10 cellular contexts compared by ENCODE assay signal in the genomic region with DNA sequence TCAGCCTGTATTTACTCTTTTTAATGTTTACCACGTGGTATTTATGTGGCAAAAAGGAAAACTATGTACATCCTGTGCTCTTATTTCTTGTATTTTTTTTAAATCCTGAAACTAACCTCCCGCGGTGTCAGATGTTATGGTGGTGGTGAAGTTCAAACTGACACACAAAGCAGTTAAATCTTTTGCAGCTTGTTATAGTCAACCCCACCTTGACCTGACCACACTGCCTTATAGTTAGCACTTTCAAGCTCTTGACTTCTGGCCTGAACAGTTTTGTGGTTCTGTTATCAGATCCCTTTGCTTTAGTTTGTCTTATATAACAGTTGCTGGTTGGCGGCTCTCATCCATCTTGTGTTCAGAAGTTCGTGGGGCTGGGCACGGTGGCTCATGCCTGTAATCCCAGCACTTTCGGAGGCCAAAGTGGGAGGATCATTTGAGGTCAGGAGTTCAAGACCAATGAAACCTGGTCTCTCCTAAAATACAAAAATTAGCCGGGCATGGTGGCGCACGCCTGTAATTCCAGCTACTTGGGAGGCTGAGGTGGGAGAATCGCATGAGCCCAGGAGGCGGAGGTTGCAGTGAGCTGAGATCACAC. TPM values are rescaled to one million over a fixed set of nuclear protein-coding genes. Genes with fewer than 3 reads are reported as not detected.
DNase-seq lines count a peak whose midpoint lies in the region; ATAC-seq, FAIRE-seq and TF ChIP-seq lines count a peak whose summit lies in the region.
"Had no signal": no experiment of that assay in that cellular context is flagged by ENCODE, and none has a peak within 500 bp of the region (broad histone marks: within the 10 kb centered on the region; RNA-seq: fewer than 3 reads in every experiment).

No MANE protein-coding gene starts in this region.

- peak overlapping the region in 1 of 2 donors; percentile 68 for H3K9ac ChIP-seq in kidney (ENCODE audit: low read length in 2 of 2)

- peak overlapping the region; percentile 88 for H3K4me3 Mint-ChIP-seq in activated T-cell treated with anti-CD3 and anti-CD28 coated beads, Interleukin-2, amount 50 U/mL, for 24 hours
- H3K4me3 Mint-ChIP-seq in activated naive CD8-positive, alpha-beta T cell treated with anti-CD3 and anti-CD28 coated beads for 36 hours, result peak overlapping the region; percentile 87

- FAIRE-seq in kidney (lab: Jason Lieb, UNC), result no peak

- H3K4me3 ChIP-seq in kidney (ENCODE audit: low read length in 2 of 2) (peak overlapping the region; percentile 75 to 91), suprapubic skin (peak overlapping the region; percentile 63)

- H3K4me1 ChIP-seq in kidney (ENCODE audit: control insufficient read depth in 1 of 2, insufficient read depth in 1 of 2, low read depth in 1 of 2, low read length in 2 of 2) (peaks cover 9 to 14% of the 10 kb centered on the region in 2 donors), suprapubic skin (peaks cover 31% of the 10 kb centered on the region)

- intact Hi-C loops in kidney (cut with DNase I), result no loop called here

- TF ChIP-seq CTCF in kidney (IDR thresholded peaks at IDR 0.05; ENCODE audit: borderline replicate concordance, extremely low read depth, insufficient read depth), result no peak
- TF ChIP-seq CTCF in suprapubic skin (IDR thresholded peaks at IDR 0.05), result no peak

- no peak for ATAC-seq in GM19395 (IDR thresholded peaks at IDR 0.05; ENCODE audit: unreplicated experiment)
- no peak for ATAC-seq in HG02981 (IDR thresholded peaks at IDR 0.05; ENCODE audit: unreplicated experiment)

- 79% methylated on average over 12 of the region's 12 CpGs for WGBS in suprapubic skin

- H3K27ac Mint-ChIP-seq in activated T-cell treated with anti-CD3 and anti-CD28 coated beads, Interleukin-2, amount 50 U/mL, for 24 hours, result peak overlapping the region; percentile 57
- peak overlapping the region; percentile 14 for H3K27ac Mint-ChIP-seq in activated naive CD8-positive, alpha-beta T cell treated with anti-CD3 and anti-CD28 coated beads for 36 hours

- H3K36me3 ChIP-seq in kidney (ENCODE audit: control insufficient read depth in 1 of 2, insufficient read depth in 2 of 2, low read length in 2 of 2), result peaks cover 10 to 32% of the 10 kb centered on the region in 2 donors
- peaks cover 31% of the 10 kb centered on the region for H3K36me3 ChIP-seq in suprapubic skin

- peaks cover 27% of the 10 kb centered on the region for H3K4me1 Mint-ChIP-seq in activated T-cell treated with anti-CD3 and anti-CD28 coated beads, Interleukin-2, amount 50 U/mL, for 24 hours (ENCODE audit: low read depth)
- H3K4me1 Mint-ChIP-seq in activated naive CD8-positive, alpha-beta T cell treated with anti-CD3 and anti-CD28 coated beads for 36 hours, result peaks cover 18% of the 10 kb centered on the region

- TF ChIP-seq POLR2A in suprapubic skin (IDR thresholded peaks at IDR 0.05), result no peak

- no peaks in the 10 kb centered on the region for H3K27me3 Mint-ChIP-seq in activated T-cell treated with anti-CD3 and anti-CD28 coated beads, Interleukin-2, amount 50 U/mL, for 24 hours
- H3K27me3 Mint-ChIP-seq in activated naive CD8-positive, alpha-beta T cell treated with anti-CD3 and anti-CD28 coated beads for 36 hours, result no peaks in the 10 kb centered on the region

- H3K36me3 Mint-ChIP-seq in activated T-cell treated with anti-CD3 and anti-CD28 coated beads, Interleukin-2, amount 50 U/mL, for 24 hours (ENCODE audit: low read depth), result peaks cover 62% of the 10 kb centered on the region
- H3K36me3 Mint-ChIP-seq in activated naive CD8-positive, alpha-beta T cell treated with anti-CD3 and anti-CD28 coated beads for 36 hours, result peaks cover 35% of the 10 kb centered on the region

- no peaks in the 10 kb centered on the region for H3K9me3 Mint-ChIP-seq in activated T-cell treated with anti-CD3 and anti-CD28 coated beads, Interleukin-2, amount 50 U/mL, for 24 hours
- no peaks in the 10 kb centered on the region for H3K9me3 Mint-ChIP-seq in activated naive CD8-positive, alpha-beta T cell treated with anti-CD3 and anti-CD28 coated beads for 36 hours

- TF ChIP-seq EP300 in suprapubic skin (IDR thresholded peaks at IDR 0.05), result no peak

- H3K27ac ChIP-seq in kidney (ENCODE audit: low read depth in 2 of 2, low read length in 2 of 2) (no peak overlapping the region), suprapubic skin (peak overlapping the region; percentile 89)
- H3K27ac ChIP-seq: neutrophil had no signal

- H3K9me3 ChIP-seq in kidney (ENCODE audit: control insufficient read depth in 1 of 2, low read length in 2 of 2), result no peaks in the 10 kb centered on the region
- H3K9me3 ChIP-seq in suprapubic skin, result no peaks in the 10 kb centered on the region
- H3K9me3 ChIP-seq: neutrophil had no signal

- no peak for DNase-seq in activated T-cell treated with anti-CD3 and anti-CD28 coated beads, Interleukin-2, amount 50 U/mL, for 24 hours
- no peak for DNase-seq in activated T-cell treated with anti-CD3 and anti-CD28 coated beads, Interleukin-2, amount 50 U/mL, for 48 hours
- no peak for DNase-seq in activated naive CD8-positive, alpha-beta T cell treated with anti-CD3 and anti-CD28 coated beads for 36 hours
- DNase-seq in kidney (no peak), suprapubic skin (ENCODE audit: low spot score in 2 of 2) (peak in 1 of 2 donors; percentile 68), NCI-H510A (lab: John Stamatoyannopoulos, UW) (no peak)
- DNase-seq: AML-193 had no signal

- no peaks in the 10 kb centered on the region for H3K27me3 ChIP-seq in suprapubic skin
- H3K27me3 ChIP-seq: neutrophil had no signal

RNA-seq across cellular contexts. Expression of gene UNG, which starts 2.1 kb away (rescaled TPM):
- 10 to 100 TPM; 90.2 to 99.1 TPM for total RNA-seq in activated naive CD8-positive, alpha-beta T cell treated with anti-CD3 and anti-CD28 coated beads for 36 hours
- total RNA-seq in kidney, result 24.9 TPM
- 30.3 TPM for polyA plus RNA-seq in kidney (ENCODE audit: insufficient read depth, low read depth, low replicate concordance)
- 10 to 100 TPM; 17.9 to 43.9 (median 40.0) TPM for total RNA-seq in suprapubic skin

RNA-seq across cellular contexts. Expression of gene ALKBH2, which starts 6.3 kb away (rescaled TPM):
- total RNA-seq in activated naive CD8-positive, alpha-beta T cell treated with anti-CD3 and anti-CD28 coated beads for 36 hours, result 10 to 100 TPM; 43.8 to 46.3 TPM
- total RNA-seq in kidney (14.7 TPM), suprapubic skin (10 to 100 TPM; 18.8 to 36.0 (median 22.1) TPM)
- polyA plus RNA-seq in kidney (ENCODE audit: insufficient read depth, low read depth, low replicate concordance), result 18.8 TPM

RNA-seq across cellular contexts. Expression of gene ACACB, which starts 16.9 kb away (rescaled TPM):
- total RNA-seq in activated naive CD8-positive, alpha-beta T cell treated with anti-CD3 and anti-CD28 coated beads for 36 hours, result 1 to 10 TPM; 7.8 to 8.8 TPM
- total RNA-seq in kidney (56.8 TPM), suprapubic skin (10 to 100 TPM; 19.2 to 90.8 (median 56.9) TPM)
- 13.8 TPM for polyA plus RNA-seq in kidney (ENCODE audit: insufficient read depth, low read depth, low replicate concordance)

RNA-seq across cellular contexts. Expression of gene USP30, which starts 47.1 kb away (rescaled TPM):
- total RNA-seq in activated naive CD8-positive, alpha-beta T cell treated with anti-CD3 and anti-CD28 coated beads for 36 hours, result 1 to 10 TPM; 5.5 to 9.3 TPM
- total RNA-seq in kidney (16.1 TPM), suprapubic skin (10 to 100 TPM; 22.8 to 43.9 (median 26.0) TPM)
- 9.6 TPM for polyA plus RNA-seq in kidney (ENCODE audit: insufficient read depth, low read depth, low replicate concordance)
